Comparison of ENCODE assay signal across 10 cellular contexts in the genomic region with DNA sequence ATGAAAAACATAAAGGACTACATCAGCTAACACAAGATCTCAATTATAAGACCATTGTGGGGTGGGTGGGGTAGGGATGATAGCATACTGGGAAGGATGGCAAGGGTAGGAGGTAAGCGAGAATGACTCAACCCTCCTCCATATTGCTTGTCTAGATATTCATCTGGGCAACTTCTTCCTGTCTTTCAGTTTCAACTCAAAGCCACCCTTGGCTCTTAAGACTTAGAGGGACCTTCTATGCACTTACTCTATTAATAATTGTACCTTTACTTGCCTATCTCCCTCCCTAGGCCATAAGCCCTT.
DNase-seq lines count a peak whose midpoint lies in the region; ATAC-seq and TF ChIP-seq lines count a peak whose summit lies in the region.
"Had no signal": no experiment of that assay in that cellular context is flagged by ENCODE, and none has a peak within 500 bp of the region (broad histone marks: within the 10 kb centered on the region; RNA-seq: fewer than 3 reads in every experiment).

No MANE protein-coding gene starts in this region.

- H3K4me3 Mint-ChIP-seq in activated T-cell treated with anti-CD3 and anti-CD28 coated beads, Interleukin-2, amount 50 U/mL, for 4 hours, result no peak overlapping the region
- no peak overlapping the region for H3K4me3 Mint-ChIP-seq in CD8-positive, alpha-beta T cell

- H3K4me1 Mint-ChIP-seq in activated T-cell treated with anti-CD3 and anti-CD28 coated beads, Interleukin-2, amount 50 U/mL, for 4 hours (ENCODE audit: low read depth), result peaks cover 19% of the 10 kb centered on the region
- H3K4me1 Mint-ChIP-seq in CD8-positive, alpha-beta T cell (ENCODE audit: low read depth), result peaks cover 9% of the 10 kb centered on the region

- no peaks in the 10 kb centered on the region for H3K9me3 Mint-ChIP-seq in activated T-cell treated with anti-CD3 and anti-CD28 coated beads, Interleukin-2, amount 50 U/mL, for 4 hours
- H3K9me3 Mint-ChIP-seq in CD8-positive, alpha-beta T cell, result no peaks in the 10 kb centered on the region

- no peaks in the 10 kb centered on the region for H3K27me3 Mint-ChIP-seq in activated T-cell treated with anti-CD3 and anti-CD28 coated beads, Interleukin-2, amount 50 U/mL, for 4 hours (ENCODE audit: low read depth)
- no peaks in the 10 kb centered on the region for H3K27me3 Mint-ChIP-seq in CD8-positive, alpha-beta T cell (ENCODE audit: low read depth)

- TF ChIP-seq CTCF in RWPE2 (IDR thresholded peaks at IDR 0.05; ENCODE audit: poor library complexity, severe bottlenecking), result no peak
- TF ChIP-seq CTCF in CD8-positive, alpha-beta T cell (IDR thresholded peaks at IDR 0.05), result no peak

- intact Hi-C loops in CD8-positive, alpha-beta T cell (cut with DNase I, micrococcal nuclease), result no loop called here

- H3K36me3 ChIP-seq in RWPE2 (ENCODE audit: low read depth), result no peaks in the 10 kb centered on the region
- no peaks in the 10 kb centered on the region for H3K36me3 ChIP-seq in CD8-positive, alpha-beta T cell (ENCODE audit: insufficient read depth, low read length)

- H3K4me3 ChIP-seq in RWPE2 (ENCODE audit: severe bottlenecking), result no peak overlapping the region
- no peak overlapping the region for H3K4me3 ChIP-seq in CD8-positive, alpha-beta T cell (ENCODE audit: low read depth, low read length)

- POLR2A ChIA-PET in CD8-positive, alpha-beta T cell (lab: Charles Lee), result no interaction called here

- CTCF ChIA-PET in CD8-positive, alpha-beta T cell (lab: Charles Lee), result no interaction called here

- H3K27ac Mint-ChIP-seq in CD8-positive, alpha-beta T cell, result no peak overlapping the region

- no peaks in the 10 kb centered on the region for H3K27me3 ChIP-seq in RWPE2 (ENCODE audit: insufficient read depth, poor library complexity, severe bottlenecking)
- no peaks in the 10 kb centered on the region for H3K27me3 ChIP-seq in CD8-positive, alpha-beta T cell (ENCODE audit: insufficient read depth, low read length)

- ATAC-seq in activated T-cell treated with anti-CD3 and anti-CD28 coated beads, Interleukin-2, amount 50 U/mL, for 4 hours, result peak; percentile 62 to 77
- peak; percentile 57 for ATAC-seq in HG03097 (IDR thresholded peaks at IDR 0.05; ENCODE audit: low FRiP score, unreplicated experiment)
- ATAC-seq in RWPE2 (ENCODE audit: low read depth), result no peak
- no peak for ATAC-seq in CD8-positive, alpha-beta T cell

- no peaks in the 10 kb centered on the region for H3K9me3 ChIP-seq in RWPE2 (ENCODE audit: severe bottlenecking)
- no peaks in the 10 kb centered on the region for H3K9me3 ChIP-seq in CD8-positive, alpha-beta T cell (ENCODE audit: low read length)

- H3K4me1 ChIP-seq in RWPE2 (ENCODE audit: insufficient read depth, poor library complexity, severe bottlenecking), result peaks cover 19% of the 10 kb centered on the region
- H3K4me1 ChIP-seq in CD8-positive, alpha-beta T cell (ENCODE audit: insufficient read depth, low read length), result no peaks in the 10 kb centered on the region

- no peak for DNase-seq in activated T-cell treated with anti-CD3 and anti-CD28 coated beads, Interleukin-2, amount 50 U/mL, for 4 hours
- DNase-seq in activated T-cell treated with anti-CD3 and anti-CD28 coated beads, Interleukin-2, amount 50 U/mL, for 48 hours, result no peak
- no peak for DNase-seq in RWPE2 (ENCODE audit: low spot score)
- no peak for DNase-seq in SKM-1 treated with dmso at 0.1 percent for 144 hours (lab: John Stamatoyannopoulos, UW; ENCODE audit: unreplicated experiment)
- no peak for DNase-seq in activated CD8-positive, alpha-beta memory T cell treated with anti-CD3 and anti-CD28 coated beads for 24 hours
- DNase-seq in A172 (ENCODE audit: low spot score), result no peak
- no peak for DNase-seq in CD8-positive, alpha-beta T cell
- DNase-seq: activated naive CD4-positive, alpha-beta T cell; cerebellar nuclear complex had no signal

- H3K27ac ChIP-seq in RWPE2 (ENCODE audit: poor library complexity, severe bottlenecking), result peak overlapping the region; percentile 67
- H3K27ac ChIP-seq in CD8-positive, alpha-beta T cell (ENCODE audit: low read depth, low read length), result no peak overlapping the region

- no peaks in the 10 kb centered on the region for H3K36me3 Mint-ChIP-seq in activated T-cell treated with anti-CD3 and anti-CD28 coated beads, Interleukin-2, amount 50 U/mL, for 4 hours (ENCODE audit: insufficient read depth)
- H3K36me3 Mint-ChIP-seq in CD8-positive, alpha-beta T cell, result no peaks in the 10 kb centered on the region

Comparison
In these comparisons a context has a peak if more than half of its experiments do, and no peak if none do; other contexts are left out.
1. ATAC-seq: peak in activated T-cell treated with anti-CD3 and anti-CD28 coated beads, Interleukin-2, amount 50 U/mL, for 4 hours (2 of 2) and HG03097 (single experiment); none in RWPE2 (single experiment) and CD8-positive, alpha-beta T cell (single experiment).